In genomic region chrX:136032370-136032769, GRCh38 we compare ENCODE assay signal across 24 cellular contexts. TPM values are rescaled to one million over a fixed set of nuclear protein-coding genes. Genes with fewer than 3 reads are reported as not detected.
A peak's percentile ranks its signal among the peaks of the same experiment; 100 is the strongest.
DNase-seq lines count a peak whose midpoint lies in the region; ATAC-seq and TF ChIP-seq lines count a peak whose summit lies in the region.
"Had no signal": no experiment of that assay in that cellular context is flagged by ENCODE, and none has a peak within 500 bp of the region (broad histone marks: within the 10 kb centered on the region; RNA-seq: fewer than 3 reads in every experiment).

No MANE protein-coding gene starts in this region.

- no peak overlapping the region for H3K4me3 ChIP-seq in mucosa of rectum (ENCODE audit: low read length in 2 of 2)
- no peak overlapping the region for H3K4me3 ChIP-seq in upper lobe of left lung
- H3K4me3 ChIP-seq: body of pancreas, GM23338, skin epidermis, testis had no signal

- TF ChIP-seq CTCF in chondrocyte (IDR thresholded peaks at IDR 0.05) (no peak), upper lobe of left lung (IDR thresholded peaks at IDR 0.05) (no peak)

- H3K4me1 ChIP-seq in mucosa of rectum (ENCODE audit: control insufficient read depth in 2 of 2, insufficient read depth in 2 of 2, low read length in 2 of 2) (peaks cover 0 to 2% of the 10 kb centered on the region in 2 donors), upper lobe of left lung (no peaks in the 10 kb centered on the region)
- H3K4me1 ChIP-seq: body of pancreas, testis had no signal

- POLR2A ChIA-PET in T-cell (lab: Charles Lee): no interaction called here

- H3K9me3 ChIP-seq in mucosa of rectum (ENCODE audit: control insufficient read depth in 2 of 2, low read length in 2 of 2): no peaks in the 10 kb centered on the region
- H3K9me3 ChIP-seq in upper lobe of left lung: no peaks in the 10 kb centered on the region
- H3K9me3 ChIP-seq: body of pancreas, testis had no signal

- H3K27ac ChIP-seq in mucosa of rectum (ENCODE audit: low read depth in 2 of 2, low read length in 2 of 2): peak overlapping the region; percentile 50 to 71
- peak overlapping the region in 3 of 4 donors; percentile 15 to 35 (median 31) for H3K27ac ChIP-seq in upper lobe of left lung
- H3K27ac ChIP-seq: body of pancreas, testis had no signal

- no peak for TF ChIP-seq EP300 in upper lobe of left lung (IDR thresholded peaks at IDR 0.05)

- H3K36me3 ChIP-seq in mucosa of rectum (ENCODE audit: control insufficient read depth in 2 of 2, insufficient read depth in 2 of 2, low read length in 2 of 2) (peaks cover 0 to 4% of the 10 kb centered on the region in 2 donors), upper lobe of left lung (no peaks in the 10 kb centered on the region)

- H3K4me3 Mint-ChIP-seq in chondrocyte (ENCODE audit: unreplicated experiment) (no peak overlapping the region), T-cell (no peak overlapping the region)
- H3K4me3 Mint-ChIP-seq: activated CD4-positive, alpha-beta memory T cell treated with anti-CD3 and anti-CD28 coated beads for 36 hours; activated naive CD8-positive, alpha-beta T cell; CD4-positive, CD25-positive, alpha-beta regulatory T cell; GM23338; IgD-negative memory B cell had no signal

- H3K27ac Mint-ChIP-seq in chondrocyte (ENCODE audit: unreplicated experiment): peak overlapping the region; percentile 85
- H3K27ac Mint-ChIP-seq in T-cell: no peak overlapping the region
- H3K27ac Mint-ChIP-seq: activated CD4-positive, alpha-beta memory T cell treated with anti-CD3 and anti-CD28 coated beads for 36 hours; activated naive CD8-positive, alpha-beta T cell; CD4-positive, CD25-positive, alpha-beta regulatory T cell; GM23338; progenitor cell of endocrine pancreas had no signal

- DNase-seq in MV-4-11 (lab: John Stamatoyannopoulos, UW): peak; percentile 30
- no peak for DNase-seq in chondrocyte (ENCODE audit: low spot score)
- DNase-seq in upper lobe of left lung: no peak
- no peak for DNase-seq in T-cell
- DNase-seq in NCI-H526 (lab: John Stamatoyannopoulos, UW): no peak
- no peak for DNase-seq in C1 segment of cervical spinal cord (lab: John Stamatoyannopoulos, UW)
- DNase-seq: activated CD4-positive, alpha-beta memory T cell treated with anti-CD3 and anti-CD28 coated beads for 36 hours; body of pancreas; CD4-positive, CD25-positive, alpha-beta regulatory T cell; DMS 273 treated with DMSO at 0.1 percent for 48 hours; effector memory CD4-positive, alpha-beta T cell; erythroblast; mammary epithelial cell; NCI-H1417; stimulated activated CD4-positive, alpha-beta T cell treated with anti-CD3 and anti-CD28 coated beads, Interleukin-2, amount 100 ng/mL, for 24 hours; testis had no signal

- TF ChIP-seq POLR2A in upper lobe of left lung (IDR thresholded peaks at IDR 0.05): no peak

- H3K4me1 Mint-ChIP-seq in chondrocyte (ENCODE audit: low read depth) (peaks cover 55% of the 10 kb centered on the region), T-cell (no peaks in the 10 kb centered on the region)
- H3K4me1 Mint-ChIP-seq: IgD-negative memory B cell had no signal

- H3K36me3 Mint-ChIP-seq in chondrocyte (ENCODE audit: low read depth) (no peaks in the 10 kb centered on the region), T-cell (peaks cover 17% of the 10 kb centered on the region)
- H3K36me3 Mint-ChIP-seq: activated naive CD8-positive, alpha-beta T cell; IgD-negative memory B cell had no signal

- H3K9ac ChIP-seq in mucosa of rectum (ENCODE audit: low read depth in 1 of 2, low read length in 2 of 2): no peak overlapping the region

- CTCF ChIA-PET in T-cell (lab: Charles Lee): no interaction called here

- H3K9me3 Mint-ChIP-seq in chondrocyte (ENCODE audit: low read depth) (no peaks in the 10 kb centered on the region), T-cell (no peaks in the 10 kb centered on the region)
- H3K9me3 Mint-ChIP-seq: activated CD4-positive, alpha-beta memory T cell treated with anti-CD3 and anti-CD28 coated beads for 36 hours; CD4-positive, CD25-positive, alpha-beta regulatory T cell; GM23338; IgD-negative memory B cell had no signal

- ATAC-seq in upper lobe of left lung (ENCODE audit: low FRiP score in 2 of 2): no peak
- ATAC-seq in T-cell (replicated peaks in 1 of 4): no peak
- no peak for ATAC-seq in GM21390 (IDR thresholded peaks at IDR 0.05; ENCODE audit: unreplicated experiment)
- ATAC-seq: activated CD4-positive, CD25-positive, alpha-beta regulatory T cell treated with anti-CD3 and anti-CD28 coated beads, Interleukin-2, amount 50 U/mL, for 24 hours; body of pancreas; GM23338 had no signal

- no peaks in the 10 kb centered on the region for H3K27me3 ChIP-seq in mucosa of rectum (ENCODE audit: control insufficient read depth in 2 of 2, insufficient read depth in 2 of 2, low read length in 2 of 2)
- no peaks in the 10 kb centered on the region for H3K27me3 ChIP-seq in upper lobe of left lung
- H3K27me3 ChIP-seq: body of pancreas, testis had no signal

- H3K27me3 Mint-ChIP-seq in chondrocyte (ENCODE audit: low read depth) (no peaks in the 10 kb centered on the region), T-cell (peaks cover 0 to 10% of the 10 kb centered on the region in 2 donors)
- H3K27me3 Mint-ChIP-seq: activated CD4-positive, alpha-beta memory T cell treated with anti-CD3 and anti-CD28 coated beads for 36 hours; activated naive CD8-positive, alpha-beta T cell; CD4-positive, CD25-positive, alpha-beta regulatory T cell; IgD-negative memory B cell; progenitor cell of endocrine pancreas had no signal

- 74 to 80% methylated on average over 4 of the region's 4 CpGs for WGBS in upper lobe of left lung, 2 donors

RNA-seq across cellular contexts. Expression of gene SLC9A6, which starts 47.1 kb away (rescaled TPM):
- 19.0 to 20.7 TPM (median 20.4 TPM) in 3 replicates for total RNA-seq in chondrocyte
- 10 to 100 TPM in 4 of 6 donors, 1 to 10 TPM in 2; 4.7 to 16.9 (median 11.5) TPM for total RNA-seq in upper lobe of left lung
- total RNA-seq in T-cell: 10 to 100 TPM; 15.5 to 23.9 (median 17.3) TPM

RNA-seq across cellular contexts. Expression of gene MMGT1, which starts 58.6 kb away (rescaled TPM):
- total RNA-seq in chondrocyte (25.4 to 28.9 TPM (median 27.6 TPM) in 3 replicates), upper lobe of left lung (10 to 100 TPM in 4 of 6 donors, 1 to 10 TPM in 2; 7.2 to 32.2 (median 24.9) TPM), T-cell (10 to 100 TPM; 21.1 to 27.7 (median 23.5) TPM)
